ENCODE assay signal across 24 cellular contexts in the genomic region with DNA sequence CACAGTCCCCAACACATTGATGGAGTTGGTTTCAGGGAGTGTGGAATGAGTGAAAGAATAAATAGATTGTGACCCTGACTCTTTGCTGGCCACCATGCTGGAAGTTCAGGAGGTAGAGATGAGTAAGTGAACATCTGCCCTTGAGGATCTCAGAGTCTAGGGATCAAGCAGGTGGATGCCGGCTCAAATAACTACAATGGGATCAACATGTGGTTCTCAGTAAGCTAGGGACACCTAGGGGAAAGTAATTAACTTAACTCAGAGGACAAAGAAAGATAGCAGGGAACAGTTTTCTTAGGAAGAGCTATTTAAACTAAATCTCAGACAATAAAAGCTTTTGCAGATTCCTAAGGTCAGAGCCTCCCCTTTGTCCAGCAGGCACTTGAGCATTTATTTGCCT.
DNase-seq lines count a peak whose midpoint lies in the region; TF ChIP-seq lines count a peak whose summit lies in the region.
"Had no signal": no experiment of that assay in that cellular context is flagged by ENCODE, and none has a peak within 500 bp of the region (broad histone marks: within the 10 kb centered on the region; RNA-seq: fewer than 3 reads in every experiment).

No MANE protein-coding gene starts in this region.

- H3K4me3 ChIP-seq in HEK293 (ENCODE audit: low read depth, low read length) (no peak overlapping the region), WERI-Rb-1 (ENCODE audit: low read depth, low read length) (no peak overlapping the region)
- H3K4me3 ChIP-seq: mucosa of descending colon, suprapubic skin, upper lobe of left lung had no signal

- H3K9me3 ChIP-seq in HEK293 (ENCODE audit: control insufficient read depth, insufficient read depth, low read depth, low read length): no peaks in the 10 kb centered on the region
- peaks cover 15% of the 10 kb centered on the region for H3K9me3 ChIP-seq in WERI-Rb-1 (ENCODE audit: severe bottlenecking)

- no peaks in the 10 kb centered on the region for H3K36me3 ChIP-seq in HEK293 (ENCODE audit: control insufficient read depth in 2 of 2, insufficient read depth in 1 of 2, low read length in 2 of 2)
- H3K36me3 ChIP-seq in WERI-Rb-1: no peaks in the 10 kb centered on the region
- H3K36me3 ChIP-seq: suprapubic skin, upper lobe of left lung had no signal

- CTCF ChIA-PET in HEK293 (lab: Yijun Ruan, JAX): no interaction called here

- TF ChIP-seq CTCF in HEK293 (tag by site-specific recombination; IDR thresholded peaks at IDR 0.05) (no peak), WERI-Rb-1 (IDR thresholded peaks at IDR 0.05; ENCODE audit: low read depth, low read length) (no peak)

- POLR2A ChIA-PET in HEK293 (lab: Yijun Ruan, JAX): no interaction called here

- H3K27ac ChIP-seq in HEK293 (ENCODE audit: extremely low read depth, low read depth, low read length) (no peak overlapping the region), WERI-Rb-1 (no peak overlapping the region)
- H3K27ac ChIP-seq: RWPE1, suprapubic skin, upper lobe of left lung had no signal

- no peaks in the 10 kb centered on the region for H3K27me3 ChIP-seq in WERI-Rb-1 (ENCODE audit: insufficient read depth, low read depth, severe bottlenecking)
- H3K27me3 ChIP-seq: suprapubic skin, upper lobe of left lung had no signal

- DNase-seq in DMS53 (lab: John Stamatoyannopoulos, UW): peak; percentile 49
- peak; percentile 34 for DNase-seq in WERI-Rb-1
- DNase-seq in iPS-NIHi11 (ENCODE audit: low spot score): peak; percentile 42
- DNase-seq in DMS153 treated with DMSO at 0.1 percent for 48 hours (lab: John Stamatoyannopoulos, UW; ENCODE audit: unreplicated experiment): no peak
- no peak for DNase-seq in DMS79 treated with DMSO at 0.1 percent for 48 hours (lab: John Stamatoyannopoulos, UW)
- DNase-seq in NCI-H526 (lab: John Stamatoyannopoulos, UW): no peak
- DNase-seq in SIG-M5 treated with dmso at 0.1 percent for 504 hours (lab: John Stamatoyannopoulos, UW; ENCODE audit: unreplicated experiment): no peak
- DNase-seq: activated B cell treated with CpG ODN at 0.5 μM for 24 hours; activated CD4-positive, alpha-beta T cell treated with anti-CD3 and anti-CD28 coated beads, Interleukin-2, amount 10 ng/mL, durations not matched to agents 7 days and 5 days; activated gamma-delta T cell treated with Interleukin-2 at 50 U/mL for 16 hours; activated naive CD8-positive, alpha-beta T cell treated with anti-CD3 and anti-CD28 coated beads, Interleukin-2, amount 10 ng/mL, durations not matched to agents 7 days and 5 days; activated T-cell treated with anti-CD3 and anti-CD28 coated beads, Interleukin-2, amount 50 U/mL, for 24 hours; cortex of kidney; effector memory CD4-positive, alpha-beta T cell; mucosa of descending colon; NCI-H1694; NCI-H69; OCI-M1; stimulated activated naive CD4-positive, alpha-beta T cell; T-cell; upper lobe of left lung had no signal

- no peaks in the 10 kb centered on the region for H3K4me1 ChIP-seq in HEK293 (ENCODE audit: control insufficient read depth, insufficient read depth, low read length)
- H3K4me1 ChIP-seq: suprapubic skin, upper lobe of left lung had no signal

TF ChIP-seq in HEK293, 187 proteins besides CTCF, POLR2A, EP300 and RAD21:
- TF ChIP-seq SCRT2 (tag by site-specific recombination; IDR thresholded peaks at IDR 0.05): peak; percentile 80
- no peak for TF ChIP-seq MZF1 (tag by site-specific recombination; IDR thresholded peaks at IDR 0.05; ENCODE audit: borderline replicate concordance)

Comparison
In these comparisons a context has a peak if more than half of its experiments do, and no peak if none do; other contexts are left out.
1. DNase-seq: peak in DMS53 (single experiment), WERI-Rb-1 (single experiment) and iPS-NIHi11 (single experiment); none in DMS153 treated with DMSO at 0.1 percent for 48 hours (single experiment), DMS79 treated with DMSO at 0.1 percent for 48 hours (single experiment), NCI-H526 (0 of 2) and SIG-M5 treated with dmso at 0.1 percent for 504 hours (single experiment).